Comparison of ENCODE assay signal across 17 cellular contexts in the genomic region with DNA sequence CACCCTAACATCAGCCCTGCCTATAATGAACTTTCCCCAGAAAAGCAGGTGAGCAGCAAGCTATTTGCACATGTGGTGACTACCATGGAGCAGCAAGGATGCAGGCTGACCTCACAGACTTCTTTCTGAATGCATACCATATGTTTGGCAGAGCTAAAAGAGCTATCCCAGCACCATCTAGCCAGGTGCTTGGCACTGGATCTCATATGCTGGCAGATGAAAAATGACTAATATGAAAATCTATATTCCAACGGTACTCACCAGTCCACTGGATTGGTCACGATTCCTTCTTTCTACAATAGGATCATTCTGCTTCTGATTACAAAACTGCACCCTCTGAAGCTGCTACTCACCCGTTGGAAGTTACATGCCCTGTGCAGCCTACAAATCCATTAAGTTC.
DNase-seq lines count a peak whose midpoint lies in the region; ATAC-seq and TF ChIP-seq lines count a peak whose summit lies in the region.
"Had no signal": no experiment of that assay in that cellular context is flagged by ENCODE, and none has a peak within 500 bp of the region (broad histone marks: within the 10 kb centered on the region; RNA-seq: fewer than 3 reads in every experiment).

No MANE protein-coding gene starts in this region.

- intact Hi-C loops in cardiac septum (cut with DNase I) = no loop called here

- DNase-seq in AG08395 (ENCODE audit: low spot score) (peak; percentile 18), HCEC 1CT (peak; percentile 56), NCI-H446 treated with DMSO at 0.1 percent for 48 hours (lab: John Stamatoyannopoulos, UW) (peak; percentile 77), fibroblast of mammary gland (ENCODE audit: low read depth) (peak; percentile 84), NCI-H526 (lab: John Stamatoyannopoulos, UW) (no peak), cardiac septum (ENCODE audit: low spot score) (no peak)
- DNase-seq: AML-193, DMS153, EL, H9, Kasumi-1, NCI-H1417 treated with DMSO at 0.1 percent for 48 hours, NCI-H2029 treated with DMSO at 0.1 percent for 48 hours, T-cell had no signal

- no peak overlapping the region for H3K4me3 ChIP-seq in fibroblast of mammary gland (ENCODE audit: control insufficient read depth, low read depth, low read length)
- H3K4me3 ChIP-seq: A549 had no signal

- no peak for ATAC-seq in GM18868 (IDR thresholded peaks at IDR 0.05; ENCODE audit: unreplicated experiment)
- ATAC-seq: A549, Right ventricle myocardium inferior, T-cell had no signal

- no peak for TF ChIP-seq CTCF in fibroblast of mammary gland (conservative IDR thresholded peaks at IDR 0.05; ENCODE audit: control insufficient read depth, insufficient read depth, low read depth, low read length)

Comparison
In these comparisons a context has a peak if more than half of its experiments do, and no peak if none do; other contexts are left out.
1. DNase-seq: peak in AG08395 (single experiment), HCEC 1CT (single experiment), NCI-H446 treated with DMSO at 0.1 percent for 48 hours (single experiment) and fibroblast of mammary gland (single experiment); none in NCI-H526 (0 of 2) and cardiac septum (single experiment).